Comparison of ENCODE assay signal across 4 cellular contexts in the genomic region with DNA sequence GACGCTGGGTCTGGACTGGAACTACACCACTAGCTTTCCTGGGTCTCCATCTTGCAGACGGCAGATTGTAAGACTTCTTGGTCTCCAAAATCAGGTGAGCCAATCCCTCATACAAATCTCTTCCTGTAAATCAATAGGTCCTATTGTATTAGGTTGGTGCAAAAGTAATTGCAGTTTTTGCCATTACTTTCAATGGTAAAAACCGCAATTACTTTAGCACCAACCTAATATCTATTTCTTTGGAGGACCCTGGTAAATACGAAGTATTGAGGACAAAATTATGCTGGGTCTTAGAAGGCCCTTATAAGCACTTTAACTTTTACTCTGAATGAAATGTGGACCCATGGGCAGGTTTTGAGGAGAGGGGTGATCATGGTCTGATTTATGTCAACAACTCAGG.
TF ChIP-seq lines count a peak whose summit lies in the region.

No MANE protein-coding gene starts in this region.

TF ChIP-seq in HepG2, 621 proteins besides CTCF, POLR2A, EP300 and RAD21 (continues in another document):
- TF ChIP-seq, protein P1, sequence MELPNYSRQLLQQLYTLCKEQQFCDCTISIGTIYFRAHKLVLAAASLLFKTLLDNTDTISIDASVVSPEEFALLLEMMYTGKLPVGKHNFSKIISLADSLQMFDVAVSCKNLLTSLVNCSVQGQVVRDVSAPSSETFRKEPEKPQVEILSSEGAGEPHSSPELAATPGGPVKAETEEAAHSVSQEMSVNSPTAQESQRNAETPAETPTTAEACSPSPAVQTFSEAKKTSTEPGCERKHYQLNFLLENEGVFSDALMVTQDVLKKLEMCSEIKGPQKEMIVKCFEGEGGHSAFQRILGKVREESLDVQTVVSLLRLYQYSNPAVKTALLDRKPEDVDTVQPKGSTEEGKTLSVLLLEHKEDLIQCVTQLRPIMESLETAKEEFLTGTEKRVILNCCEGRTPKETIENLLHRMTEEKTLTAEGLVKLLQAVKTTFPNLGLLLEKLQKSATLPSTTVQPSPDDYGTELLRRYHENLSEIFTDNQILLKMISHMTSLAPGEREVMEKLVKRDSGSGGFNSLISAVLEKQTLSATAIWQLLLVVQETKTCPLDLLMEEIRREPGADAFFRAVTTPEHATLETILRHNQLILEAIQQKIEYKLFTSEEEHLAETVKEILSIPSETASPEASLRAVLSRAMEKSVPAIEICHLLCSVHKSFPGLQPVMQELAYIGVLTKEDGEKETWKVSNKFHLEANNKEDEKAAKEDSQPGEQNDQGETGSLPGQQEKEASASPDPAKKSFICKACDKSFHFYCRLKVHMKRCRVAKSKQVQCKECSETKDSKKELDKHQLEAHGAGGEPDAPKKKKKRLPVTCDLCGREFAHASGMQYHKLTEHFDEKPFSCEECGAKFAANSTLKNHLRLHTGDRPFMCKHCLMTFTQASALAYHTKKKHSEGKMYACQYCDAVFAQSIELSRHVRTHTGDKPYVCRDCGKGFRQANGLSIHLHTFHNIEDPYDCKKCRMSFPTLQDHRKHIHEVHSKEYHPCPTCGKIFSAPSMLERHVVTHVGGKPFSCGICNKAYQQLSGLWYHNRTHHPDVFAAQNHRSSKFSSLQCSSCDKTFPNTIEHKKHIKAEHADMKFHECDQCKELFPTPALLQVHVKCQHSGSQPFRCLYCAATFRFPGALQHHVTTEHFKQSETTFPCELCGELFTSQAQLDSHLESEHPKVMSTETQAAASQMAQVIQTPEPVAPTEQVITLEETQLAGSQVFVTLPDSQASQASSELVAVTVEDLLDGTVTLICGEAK (IDR thresholded peaks at IDR 0.05): peak; percentile 79
- TF ChIP-seq, protein P1 (CRISPR knock-in tag; IDR thresholded peaks at IDR 0.05): no peak

TF ChIP-seq in HEK293T, 16 proteins besides CTCF, POLR2A, EP300 and RAD21:
- no peak for TF ChIP-seq LEF1 (IDR thresholded peaks at IDR 0.05; ENCODE audit: borderline replicate concordance)
- TF ChIP-seq SUZ12 (IDR thresholded peaks at IDR 0.05): no peak
- peak; percentile 65; the same call in 1 of the 2 replicates for TF ChIP-seq ELF4 (IDR thresholded peaks at IDR 0.05)
- TF ChIP-seq ARNT (IDR thresholded peaks at IDR 0.05): no peak

TF ChIP-seq in GM12878, 131 proteins besides CTCF, POLR2A, EP300 and RAD21:
- TF ChIP-seq FOS (IDR thresholded peaks at IDR 0.05; ENCODE audit: borderline replicate concordance, extremely low read depth, insufficient read length): no peak
- TF ChIP-seq, protein P1 (IDR thresholded peaks at IDR 0.05; ENCODE audit: borderline replicate concordance): peak; percentile 27; the same call in 1 of the 2 replicates

TF ChIP-seq in K562, 482 proteins besides CTCF, POLR2A, EP300 and RAD21:
- TF ChIP-seq NCOA6 (IDR thresholded peaks at IDR 0.05): no peak
- TF ChIP-seq, protein P1 (IDR thresholded peaks at IDR 0.05): 0 out of 2 replicates have a peak, but pooled peaks have one; percentile 39
- TF ChIP-seq, protein P1 (CRISPR knock-in tag; IDR thresholded peaks at IDR 0.05): no peak
